5 cellular contexts compared by ENCODE assay signal in genomic region chr5:74300808-74301389, GRCh38.
"Had no signal": no experiment of that assay in that cellular context is flagged by ENCODE, and none has a peak within 500 bp of the region (broad histone marks: within the 10 kb centered on the region; RNA-seq: fewer than 3 reads in every experiment).

No MANE protein-coding gene starts in this region.

- H3K4me3 Mint-ChIP-seq: GM23338, H9 had no signal

- H3K4me3 ChIP-seq: GM23338 had no signal

- H3K4me1 Mint-ChIP-seq: GM23338, H9 had no signal

- DNase-seq: H9, HCEC 1CT, IMR-90, KBM-7 had no signal

- ATAC-seq: GM23338 had no signal

- H3K27ac Mint-ChIP-seq: GM23338, H9 had no signal

- H3K9me3 Mint-ChIP-seq: GM23338, H9 had no signal
